In the genomic region with DNA sequence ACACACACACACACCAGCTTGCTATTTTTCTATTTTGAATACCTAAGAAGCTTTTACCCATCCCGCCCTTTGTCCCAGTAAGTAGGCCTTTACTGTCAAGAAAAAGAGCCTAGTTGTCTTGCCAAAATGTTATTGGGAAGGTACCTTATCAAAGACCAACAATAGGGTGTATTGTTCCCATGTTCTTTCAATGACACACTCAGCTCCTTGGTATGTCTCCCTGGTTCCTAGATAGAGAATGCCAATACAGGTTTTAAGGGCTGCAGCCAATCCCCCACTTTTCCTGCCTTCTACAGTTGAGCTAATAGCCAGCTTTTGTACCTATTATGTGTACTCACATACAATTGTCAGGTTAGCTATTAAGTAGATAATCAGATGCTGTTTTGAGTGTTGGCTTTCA, we compare ENCODE assay signal across 21 cellular contexts.
"Had no signal": no experiment of that assay in that cellular context is flagged by ENCODE, and none has a peak within 500 bp of the region (broad histone marks: within the 10 kb centered on the region; RNA-seq: fewer than 3 reads in every experiment).

No MANE protein-coding gene starts in this region.

- H3K4me1 ChIP-seq: prostate gland, tibial artery had no signal

- ATAC-seq: activated CD8-positive, alpha-beta T cell treated with anti-CD3 and anti-CD28 coated beads, Interleukin-2, amount 10 ng/mL, durations not matched to agents 7 days and 5 days; left lobe of liver; right cardiac atrium; stimulated activated naive CD8-positive, alpha-beta T cell treated with anti-CD3 and anti-CD28 coated beads, Interleukin-15, Interleukin-2, amounts not matched to agents 100 U/mL and 50 U/mL, for 24 hours had no signal

- DNase-seq: activated B cell treated with CpG ODN at 0.5 μM for 24 hours; activated CD4-positive, alpha-beta T cell treated with anti-CD3 and anti-CD28 coated beads for 4 hours; activated CD8-positive, alpha-beta T cell treated with anti-CD3 and anti-CD28 coated beads, Interleukin-2, amount 10 ng/mL, durations not matched to agents 7 days and 5 days; activated naive CD4-positive, alpha-beta T cell treated with Interleukin-2 at 50 U/mL for 16 hours; activated naive CD8-positive, alpha-beta T cell treated with anti-CD3 and anti-CD28 coated beads, Interleukin-2, amount 10 ng/mL, durations not matched to agents 7 days and 5 days; activated T-cell treated with anti-CD3 and anti-CD28 coated beads, Interleukin-2, amount 50 U/mL, for 24 hours; amygdala; cortex of kidney; effector CD4-positive, alpha-beta T cell; hippocampal formation; midbrain; right cardiac atrium; stimulated activated naive CD8-positive, alpha-beta T cell treated with anti-CD3 and anti-CD28 coated beads, Interleukin-15, Interleukin-2, amounts not matched to agents 100 U/mL and 50 U/mL, for 24 hours; substantia nigra; tibial artery had no signal

- H3K27me3 Mint-ChIP-seq: activated B cell treated with CpG ODN at 0.5 μM for 24 hours; activated naive CD8-positive, alpha-beta T cell treated with anti-CD3 and anti-CD28 coated beads, Interleukin-2, amount 10 ng/mL, durations not matched to agents 7 days and 5 days; activated T-cell treated with anti-CD3 and anti-CD28 coated beads, Interleukin-2, amount 50 U/mL, for 24 hours; brain had no signal

- H3K36me3 ChIP-seq: esophagus muscularis mucosa, prostate gland, tibial artery had no signal

- H3K9me3 Mint-ChIP-seq: activated T-cell treated with anti-CD3 and anti-CD28 coated beads, Interleukin-2, amount 50 U/mL, for 24 hours; activated T-helper 2 cell treated with anti-CD3 and anti-CD28 coated beads, Interferon-gamma antibody, Interleukin-2, Interleukin-4, amounts not matched to agents 10 μg/mL and 5 μg/mL and 100 μg/mL, durations not matched to agents 14 hours and 24 hours and 36 hours; brain had no signal

- H3K4me3 ChIP-seq: esophagus muscularis mucosa, lung, prostate gland, tibial artery had no signal

- H3K27ac Mint-ChIP-seq: activated B cell treated with CpG ODN at 0.5 μM for 24 hours; activated CD8-positive, alpha-beta T cell treated with anti-CD3 and anti-CD28 coated beads, Interleukin-2, amount 10 ng/mL, durations not matched to agents 7 days and 5 days; activated naive CD8-positive, alpha-beta T cell treated with anti-CD3 and anti-CD28 coated beads, Interleukin-2, amount 10 ng/mL, durations not matched to agents 7 days and 5 days; activated T-cell treated with anti-CD3 and anti-CD28 coated beads, Interleukin-2, amount 50 U/mL, for 24 hours; activated T-helper 2 cell treated with anti-CD3 and anti-CD28 coated beads, Interferon-gamma antibody, Interleukin-2, Interleukin-4, amounts not matched to agents 10 μg/mL and 5 μg/mL and 100 μg/mL, durations not matched to agents 14 hours and 24 hours and 36 hours; brain had no signal

- H3K27ac ChIP-seq: esophagus muscularis mucosa, prostate gland, tibial artery had no signal

- H3K4me3 Mint-ChIP-seq: activated B cell treated with CpG ODN at 0.5 μM for 24 hours; activated CD8-positive, alpha-beta T cell treated with anti-CD3 and anti-CD28 coated beads, Interleukin-2, amount 10 ng/mL, durations not matched to agents 7 days and 5 days; activated naive CD8-positive, alpha-beta T cell treated with anti-CD3 and anti-CD28 coated beads, Interleukin-2, amount 10 ng/mL, durations not matched to agents 7 days and 5 days; activated T-cell treated with anti-CD3 and anti-CD28 coated beads, Interleukin-2, amount 50 U/mL, for 24 hours; brain had no signal

- H3K27me3 ChIP-seq: esophagus muscularis mucosa, tibial artery had no signal

- H3K36me3 Mint-ChIP-seq: activated naive CD8-positive, alpha-beta T cell treated with anti-CD3 and anti-CD28 coated beads, Interleukin-2, amount 10 ng/mL, durations not matched to agents 7 days and 5 days; brain had no signal

- H3K4me1 Mint-ChIP-seq: activated B cell treated with CpG ODN at 0.5 μM for 24 hours; activated naive CD8-positive, alpha-beta T cell treated with anti-CD3 and anti-CD28 coated beads, Interleukin-2, amount 10 ng/mL, durations not matched to agents 7 days and 5 days had no signal
